ENCODE assay signal across 1 cellular context in the genomic region with DNA sequence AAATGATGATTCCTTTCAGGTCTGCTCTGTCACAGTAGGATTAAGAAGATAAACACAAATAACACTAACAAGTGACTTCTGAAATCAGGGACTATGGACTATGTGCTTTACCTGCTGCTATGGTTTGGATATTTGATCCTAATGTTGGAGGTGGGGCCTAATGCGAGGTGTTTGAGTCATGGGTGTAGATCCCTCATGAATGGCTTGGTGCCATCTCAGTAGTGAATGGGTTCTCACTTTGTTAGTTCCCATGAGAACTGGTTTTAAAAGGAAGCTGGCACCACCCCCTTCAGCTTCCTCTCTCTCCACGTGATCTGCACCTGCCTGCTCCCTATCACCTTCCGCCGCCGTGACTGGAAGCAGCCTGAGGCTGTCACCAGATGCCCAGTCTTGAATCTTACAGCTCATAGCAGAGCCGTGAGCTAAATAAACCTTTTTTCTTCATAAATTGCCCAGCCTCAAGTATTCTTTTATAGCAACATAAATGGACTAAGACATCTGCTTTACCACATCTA.
TF ChIP-seq lines count a peak whose summit lies in the region.

No MANE protein-coding gene starts in this region.

TF ChIP-seq in HepG2, 621 proteins besides CTCF, POLR2A, EP300 and RAD21:
- TF ChIP-seq, protein P1, sequence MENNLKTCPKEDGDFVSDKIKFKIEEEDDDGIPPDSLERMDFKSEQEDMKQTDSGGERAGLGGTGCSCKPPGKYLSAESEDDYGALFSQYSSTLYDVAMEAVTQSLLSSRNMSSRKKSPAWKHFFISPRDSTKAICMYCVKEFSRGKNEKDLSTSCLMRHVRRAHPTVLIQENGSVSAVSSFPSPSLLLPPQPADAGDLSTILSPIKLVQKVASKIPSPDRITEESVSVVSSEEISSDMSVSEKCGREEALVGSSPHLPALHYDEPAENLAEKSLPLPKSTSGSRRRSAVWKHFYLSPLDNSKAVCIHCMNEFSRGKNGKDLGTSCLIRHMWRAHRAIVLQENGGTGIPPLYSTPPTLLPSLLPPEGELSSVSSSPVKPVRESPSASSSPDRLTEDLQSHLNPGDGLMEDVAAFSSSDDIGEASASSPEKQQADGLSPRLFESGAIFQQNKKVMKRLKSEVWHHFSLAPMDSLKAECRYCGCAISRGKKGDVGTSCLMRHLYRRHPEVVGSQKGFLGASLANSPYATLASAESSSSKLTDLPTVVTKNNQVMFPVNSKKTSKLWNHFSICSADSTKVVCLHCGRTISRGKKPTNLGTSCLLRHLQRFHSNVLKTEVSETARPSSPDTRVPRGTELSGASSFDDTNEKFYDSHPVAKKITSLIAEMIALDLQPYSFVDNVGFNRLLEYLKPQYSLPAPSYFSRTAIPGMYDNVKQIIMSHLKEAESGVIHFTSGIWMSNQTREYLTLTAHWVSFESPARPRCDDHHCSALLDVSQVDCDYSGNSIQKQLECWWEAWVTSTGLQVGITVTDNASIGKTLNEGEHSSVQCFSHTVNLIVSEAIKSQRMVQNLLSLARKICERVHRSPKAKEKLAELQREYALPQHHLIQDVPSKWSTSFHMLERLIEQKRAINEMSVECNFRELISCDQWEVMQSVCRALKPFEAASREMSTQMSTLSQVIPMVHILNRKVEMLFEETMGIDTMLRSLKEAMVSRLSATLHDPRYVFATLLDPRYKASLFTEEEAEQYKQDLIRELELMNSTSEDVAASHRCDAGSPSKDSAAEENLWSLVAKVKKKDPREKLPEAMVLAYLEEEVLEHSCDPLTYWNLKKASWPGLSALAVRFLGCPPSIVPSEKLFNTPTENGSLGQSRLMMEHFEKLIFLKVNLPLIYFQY (CRISPR knock-in tag; IDR thresholded peaks at IDR 0.05; ENCODE audit: borderline replicate concordance): no peak
- TF ChIP-seq, protein P2, sequence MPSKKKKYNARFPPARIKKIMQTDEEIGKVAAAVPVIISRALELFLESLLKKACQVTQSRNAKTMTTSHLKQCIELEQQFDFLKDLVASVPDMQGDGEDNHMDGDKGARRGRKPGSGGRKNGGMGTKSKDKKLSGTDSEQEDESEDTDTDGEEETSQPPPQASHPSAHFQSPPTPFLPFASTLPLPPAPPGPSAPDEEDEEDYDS (CRISPR knock-in tag; IDR thresholded peaks at IDR 0.05): no peak
- TF ChIP-seq PHF8 (CRISPR knock-in tag; IDR thresholded peaks at IDR 0.05) (no peak), KAT8 (CRISPR knock-in tag; IDR thresholded peaks at IDR 0.05) (no peak), ETV6 (CRISPR knock-in tag; conservative IDR thresholded peaks at IDR 0.05) (no peak), BRD4 (CRISPR knock-in tag; IDR thresholded peaks at IDR 0.05) (no peak), ZBTB8A (CRISPR knock-in tag; IDR thresholded peaks at IDR 0.05; ENCODE audit: borderline replicate concordance, low read depth) (no peak), ZNF619 (CRISPR knock-in tag; IDR thresholded peaks at IDR 0.05) (no peak), ZNF614 (CRISPR knock-in tag; IDR thresholded peaks at IDR 0.05; ENCODE audit: borderline replicate concordance) (no peak), MBD4 (IDR thresholded peaks at IDR 0.05; ENCODE audit: borderline replicate concordance, low read length) (no peak), NCOA1 (CRISPR knock-in tag; IDR thresholded peaks at IDR 0.05) (no peak), TGIF2 (CRISPR knock-in tag; IDR thresholded peaks at IDR 0.05) (no peak), SOX5 (CRISPR knock-in tag; IDR thresholded peaks at IDR 0.05; ENCODE audit: borderline replicate concordance) (no peak), ZNF720 (CRISPR knock-in tag; IDR thresholded peaks at IDR 0.05) (no peak)
- TF ChIP-seq, protein P3, sequence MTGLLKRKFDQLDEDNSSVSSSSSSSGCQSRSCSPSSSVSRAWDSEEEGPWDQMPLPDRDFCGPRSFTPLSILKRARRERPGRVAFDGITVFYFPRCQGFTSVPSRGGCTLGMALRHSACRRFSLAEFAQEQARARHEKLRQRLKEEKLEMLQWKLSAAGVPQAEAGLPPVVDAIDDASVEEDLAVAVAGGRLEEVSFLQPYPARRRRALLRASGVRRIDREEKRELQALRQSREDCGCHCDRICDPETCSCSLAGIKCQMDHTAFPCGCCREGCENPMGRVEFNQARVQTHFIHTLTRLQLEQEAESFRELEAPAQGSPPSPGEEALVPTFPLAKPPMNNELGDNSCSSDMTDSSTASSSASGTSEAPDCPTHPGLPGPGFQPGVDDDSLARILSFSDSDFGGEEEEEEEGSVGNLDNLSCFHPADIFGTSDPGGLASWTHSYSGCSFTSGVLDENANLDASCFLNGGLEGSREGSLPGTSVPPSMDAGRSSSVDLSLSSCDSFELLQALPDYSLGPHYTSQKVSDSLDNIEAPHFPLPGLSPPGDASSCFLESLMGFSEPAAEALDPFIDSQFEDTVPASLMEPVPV (CRISPR knock-in tag; IDR thresholded peaks at IDR 0.05): no peak
- TF ChIP-seq, protein P4, sequence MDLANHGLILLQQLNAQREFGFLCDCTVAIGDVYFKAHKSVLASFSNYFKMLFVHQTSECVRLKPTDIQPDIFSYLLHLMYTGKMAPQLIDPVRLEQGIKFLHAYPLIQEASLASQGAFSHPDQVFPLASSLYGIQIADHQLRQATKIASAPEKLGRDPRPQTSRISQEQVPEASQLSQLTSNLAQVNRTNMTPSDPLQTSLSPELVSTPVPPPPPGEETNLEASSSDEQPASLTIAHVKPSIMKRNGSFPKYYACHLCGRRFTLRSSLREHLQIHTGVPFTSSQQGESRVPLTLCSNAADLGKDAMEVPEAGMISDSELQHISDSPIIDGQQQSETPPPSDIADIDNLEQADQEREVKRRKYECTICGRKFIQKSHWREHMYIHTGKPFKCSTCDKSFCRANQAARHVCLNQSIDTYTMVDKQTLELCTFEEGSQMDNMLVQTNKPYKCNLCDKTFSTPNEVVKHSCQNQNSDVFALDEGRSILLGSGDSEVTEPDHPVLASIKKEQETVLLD (CRISPR knock-in tag; IDR thresholded peaks at IDR 0.05; ENCODE audit: low read depth): no peak
- TF ChIP-seq, protein P5, sequence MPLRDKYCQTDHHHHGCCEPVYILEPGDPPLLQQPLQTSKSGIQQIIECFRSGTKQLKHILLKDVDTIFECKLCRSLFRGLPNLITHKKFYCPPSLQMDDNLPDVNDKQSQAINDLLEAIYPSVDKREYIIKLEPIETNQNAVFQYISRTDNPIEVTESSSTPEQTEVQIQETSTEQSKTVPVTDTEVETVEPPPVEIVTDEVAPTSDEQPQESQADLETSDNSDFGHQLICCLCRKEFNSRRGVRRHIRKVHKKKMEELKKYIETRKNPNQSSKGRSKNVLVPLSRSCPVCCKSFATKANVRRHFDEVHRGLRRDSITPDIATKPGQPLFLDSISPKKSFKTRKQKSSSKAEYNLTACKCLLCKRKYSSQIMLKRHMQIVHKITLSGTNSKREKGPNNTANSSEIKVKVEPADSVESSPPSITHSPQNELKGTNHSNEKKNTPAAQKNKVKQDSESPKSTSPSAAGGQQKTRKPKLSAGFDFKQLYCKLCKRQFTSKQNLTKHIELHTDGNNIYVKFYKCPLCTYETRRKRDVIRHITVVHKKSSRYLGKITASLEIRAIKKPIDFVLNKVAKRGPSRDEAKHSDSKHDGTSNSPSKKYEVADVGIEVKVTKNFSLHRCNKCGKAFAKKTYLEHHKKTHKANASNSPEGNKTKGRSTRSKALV (CRISPR knock-in tag; IDR thresholded peaks at IDR 0.05): no peak
- TF ChIP-seq, protein P6, sequence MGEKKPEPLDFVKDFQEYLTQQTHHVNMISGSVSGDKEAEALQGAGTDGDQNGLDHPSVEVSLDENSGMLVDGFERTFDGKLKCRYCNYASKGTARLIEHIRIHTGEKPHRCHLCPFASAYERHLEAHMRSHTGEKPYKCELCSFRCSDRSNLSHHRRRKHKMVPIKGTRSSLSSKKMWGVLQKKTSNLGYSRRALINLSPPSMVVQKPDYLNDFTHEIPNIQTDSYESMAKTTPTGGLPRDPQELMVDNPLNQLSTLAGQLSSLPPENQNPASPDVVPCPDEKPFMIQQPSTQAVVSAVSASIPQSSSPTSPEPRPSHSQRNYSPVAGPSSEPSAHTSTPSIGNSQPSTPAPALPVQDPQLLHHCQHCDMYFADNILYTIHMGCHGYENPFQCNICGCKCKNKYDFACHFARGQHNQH (CRISPR knock-in tag; IDR thresholded peaks at IDR 0.05): no peak
- TF ChIP-seq, protein P7, sequence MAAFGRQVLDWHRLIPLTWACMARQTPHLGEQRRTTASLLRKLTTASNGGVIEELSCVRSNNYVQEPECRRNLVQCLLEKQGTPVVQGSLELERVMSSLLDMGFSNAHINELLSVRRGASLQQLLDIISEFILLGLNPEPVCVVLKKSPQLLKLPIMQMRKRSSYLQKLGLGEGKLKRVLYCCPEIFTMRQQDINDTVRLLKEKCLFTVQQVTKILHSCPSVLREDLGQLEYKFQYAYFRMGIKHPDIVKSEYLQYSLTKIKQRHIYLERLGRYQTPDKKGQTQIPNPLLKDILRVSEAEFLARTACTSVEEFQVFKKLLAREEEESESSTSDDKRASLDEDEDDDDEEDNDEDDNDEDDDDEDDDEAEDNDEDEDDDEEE (CRISPR knock-in tag; IDR thresholded peaks at IDR 0.05): no peak
